ENCODE assay signal across 15 cellular contexts in the genomic region with DNA sequence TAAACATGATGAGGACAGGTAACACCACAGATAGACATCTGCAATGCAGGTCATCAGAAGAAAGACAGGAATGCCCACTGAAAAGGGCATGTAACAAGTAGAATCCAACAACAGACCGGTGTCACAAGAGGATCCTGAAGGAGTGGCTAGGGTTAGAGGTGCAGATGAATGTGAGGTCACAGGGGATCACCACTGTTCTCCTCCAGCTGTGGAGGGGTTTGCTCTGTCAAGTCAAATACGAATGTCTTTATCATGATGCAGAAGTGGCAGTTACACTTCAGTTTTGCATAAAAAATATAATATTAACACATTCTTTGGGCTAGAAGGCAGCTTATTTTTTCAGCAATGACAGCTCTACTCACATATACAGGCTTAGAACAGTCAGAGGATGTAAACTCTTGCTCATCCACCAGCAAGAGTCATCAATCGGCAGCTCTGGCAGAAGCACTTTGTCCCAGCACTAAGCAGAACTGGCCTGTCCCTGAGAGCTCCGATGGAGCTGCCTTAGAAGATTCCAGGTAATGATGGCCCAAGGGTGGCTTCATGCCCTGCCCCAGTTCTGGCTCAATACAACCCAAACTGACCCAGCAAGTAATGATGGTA.
DNase-seq lines count a peak whose midpoint lies in the region; ATAC-seq and TF ChIP-seq lines count a peak whose summit lies in the region.
"Had no signal": no experiment of that assay in that cellular context is flagged by ENCODE, and none has a peak within 500 bp of the region (broad histone marks: within the 10 kb centered on the region; RNA-seq: fewer than 3 reads in every experiment).

No MANE protein-coding gene starts in this region.

- intact Hi-C loops in CD4-positive, alpha-beta T cell (cut with DNase I, micrococcal nuclease) = no loop called here
- intact Hi-C loops in naive thymus-derived CD4-positive, alpha-beta T cell (cut with micrococcal nuclease) = no loop called here
- intact Hi-C loops in upper lobe of right lung (cut with DNase I) = no loop called here
- intact Hi-C loops in esophagus muscularis mucosa (cut with DNase I) = no loop called here

- TF ChIP-seq EP300 in esophagus muscularis mucosa (IDR thresholded peaks at IDR 0.05) = no peak

- CTCF ChIA-PET in CD4-positive, alpha-beta T cell (lab: Charles Lee) = interaction anchor here (1.7 to 1.8 kb wide), 2 partner anchors 24 to 26 kb away, joined by 5 to 7 read pairs; no protein-coding TSS in a partner anchor
- CTCF ChIA-PET in naive thymus-derived CD4-positive, alpha-beta T cell (lab: Charles Lee) = interaction anchor here (0.8 to 1.8 kb wide), 2 partner anchors 10 to 307 kb away, joined by 4 to 6 read pairs; no protein-coding TSS in a partner anchor

- H3K9me3 ChIP-seq in CD4-positive, alpha-beta T cell (ENCODE audit: control insufficient read depth, low read length) = peaks cover 9% of the 10 kb centered on the region
- no peaks in the 10 kb centered on the region for H3K9me3 ChIP-seq in GM23248 (ENCODE audit: low read depth)
- H3K9me3 ChIP-seq in naive thymus-derived CD4-positive, alpha-beta T cell (ENCODE audit: control insufficient read depth in 2 of 3, low read length in 3 of 3) = peaks cover 0 to 9% (median 5%) of the 10 kb centered on the region in 3 experiments
- H3K9me3 ChIP-seq in upper lobe of right lung = no peaks in the 10 kb centered on the region
- peaks cover 0 to 11% (median 9%) of the 10 kb centered on the region in 4 donors for H3K9me3 ChIP-seq in esophagus muscularis mucosa
- H3K9me3 ChIP-seq: thyroid gland had no signal

- H3K27ac ChIP-seq in CD4-positive, alpha-beta T cell (ENCODE audit: low read depth, low read length) = peak overlapping the region; percentile 40
- H3K27ac ChIP-seq in GM23248 = peak overlapping the region; percentile 64
- H3K27ac ChIP-seq in naive thymus-derived CD4-positive, alpha-beta T cell (ENCODE audit: low read depth, low read length) = peak overlapping the region; percentile 58
- no peak overlapping the region for H3K27ac ChIP-seq in upper lobe of right lung
- no peak overlapping the region for H3K27ac ChIP-seq in esophagus muscularis mucosa (replicated peaks in 1 of 4)
- H3K27ac ChIP-seq: thyroid gland had no signal

- POLR2A ChIA-PET in CD4-positive, alpha-beta T cell (lab: Charles Lee) = interaction anchor here (0.7 to 2.1 kb wide), 10 partner anchors 12 to 237 kb away, joined by 3 to 9 read pairs (median 3); no protein-coding TSS in a partner anchor
- POLR2A ChIA-PET in naive thymus-derived CD4-positive, alpha-beta T cell (lab: Charles Lee) = interaction anchor here (0.5 to 1.9 kb wide), 8 partner anchors 9 to 753 kb away, joined by 3 to 7 read pairs (median 3); no protein-coding TSS in a partner anchor

- no peak for TF ChIP-seq CTCF in CD4-positive, alpha-beta T cell (IDR thresholded peaks at IDR 0.05)
- TF ChIP-seq CTCF in upper lobe of right lung (IDR thresholded peaks at IDR 0.05) (no peak), esophagus muscularis mucosa (IDR thresholded peaks at IDR 0.05) (no peak)

- peak overlapping the region; percentile 69 for H3K4me3 Mint-ChIP-seq in CD4-positive, alpha-beta T cell
- no peak overlapping the region for H3K4me3 Mint-ChIP-seq in activated naive CD8-positive, alpha-beta T cell treated with anti-CD3 and anti-CD28 coated beads, Interleukin-2, amount 50 U/mL, for 24 hours
- peak overlapping the region in 8 of 10 donors; percentile 11 to 69 (median 39) for H3K4me3 Mint-ChIP-seq in naive thymus-derived CD4-positive, alpha-beta T cell
- H3K4me3 Mint-ChIP-seq: activated B cell treated with CpG ODN at 0.5 μM for 24 hours, H9 had no signal

- in situ Hi-C loops in GM23248 (cut with MboI) = no loop called here

- H3K27me3 Mint-ChIP-seq in CD4-positive, alpha-beta T cell = no peaks in the 10 kb centered on the region
- H3K27me3 Mint-ChIP-seq in activated naive CD8-positive, alpha-beta T cell treated with anti-CD3 and anti-CD28 coated beads, Interleukin-2, amount 50 U/mL, for 24 hours = no peaks in the 10 kb centered on the region
- no peaks in the 10 kb centered on the region for H3K27me3 Mint-ChIP-seq in naive thymus-derived CD4-positive, alpha-beta T cell
- H3K27me3 Mint-ChIP-seq: activated B cell treated with CpG ODN at 0.5 μM for 24 hours had no signal

- peaks cover 93% of the 10 kb centered on the region for H3K4me1 Mint-ChIP-seq in CD4-positive, alpha-beta T cell (ENCODE audit: low read depth)
- peaks cover 99% of the 10 kb centered on the region for H3K4me1 Mint-ChIP-seq in activated naive CD8-positive, alpha-beta T cell treated with anti-CD3 and anti-CD28 coated beads, Interleukin-2, amount 50 U/mL, for 24 hours
- peaks cover 68 to 94% (median 91%) of the 10 kb centered on the region in 7 donors for H3K4me1 Mint-ChIP-seq in naive thymus-derived CD4-positive, alpha-beta T cell

- H3K9me3 Mint-ChIP-seq in CD4-positive, alpha-beta T cell = peaks cover 11% of the 10 kb centered on the region
- peaks cover 11% of the 10 kb centered on the region for H3K9me3 Mint-ChIP-seq in activated naive CD8-positive, alpha-beta T cell treated with anti-CD3 and anti-CD28 coated beads, Interleukin-2, amount 50 U/mL, for 24 hours
- H3K9me3 Mint-ChIP-seq in naive thymus-derived CD4-positive, alpha-beta T cell = peaks cover 0 to 21% (median 10%) of the 10 kb centered on the region in 11 donors
- H3K9me3 Mint-ChIP-seq: activated B cell treated with CpG ODN at 0.5 μM for 24 hours had no signal

- no peak for ATAC-seq in CD4-positive, alpha-beta T cell (ENCODE audit: poor library complexity)
- ATAC-seq in activated naive CD8-positive, alpha-beta T cell treated with anti-CD3 and anti-CD28 coated beads, Interleukin-2, amount 50 U/mL, for 24 hours = no peak
- ATAC-seq in naive thymus-derived CD4-positive, alpha-beta T cell = no peak
- no peak for ATAC-seq in upper lobe of right lung
- ATAC-seq: Right ventricle myocardium inferior had no signal

- DNase-seq in CD4-positive, alpha-beta T cell = no peak
- DNase-seq in GM23248 = peak; percentile 72
- no peak for DNase-seq in activated naive CD8-positive, alpha-beta T cell treated with anti-CD3 and anti-CD28 coated beads, Interleukin-2, amount 50 U/mL, for 24 hours
- no peak for DNase-seq in naive thymus-derived CD4-positive, alpha-beta T cell
- no peak for DNase-seq in upper lobe of right lung
- DNase-seq in esophagus muscularis mucosa (ENCODE audit: extremely low spot score) = no peak
- no peak for DNase-seq in stimulated activated CD4-positive, alpha-beta T cell treated with anti-CD3 and anti-CD28 coated beads, Interleukin-1b, Interleukin-23, amount 100 ng/mL, for 48 hours
- DNase-seq: activated B cell treated with CpG ODN at 0.5 μM for 24 hours; H9; NCI-H226; occipital lobe; stimulated activated CD4-positive, alpha-beta T cell treated with anti-CD3 and anti-CD28 coated beads, Interleukin-4, amount 100 ng/mL, for 24 hours; T-helper 2 cell; thyroid gland had no signal

- peaks cover 94% of the 10 kb centered on the region for H3K79me2 ChIP-seq in GM23248 (ENCODE audit: insufficient read depth)

- H3K4me1 ChIP-seq in GM23248 (ENCODE audit: insufficient read depth) (peaks cover 24% of the 10 kb centered on the region), upper lobe of right lung (peaks cover 20% of the 10 kb centered on the region), esophagus muscularis mucosa (peaks cover 11 to 36% (median 13%) of the 10 kb centered on the region in 4 donors)
- peaks cover 58 to 81% of the 10 kb centered on the region in 2 donors for H3K4me1 ChIP-seq in naive thymus-derived CD4-positive, alpha-beta T cell (ENCODE audit: control insufficient read depth in 2 of 2, insufficient read depth in 2 of 2, low read length in 2 of 2)

- H3K36me3 ChIP-seq in GM23248 (ENCODE audit: low read depth) (no peaks in the 10 kb centered on the region), upper lobe of right lung (no peaks in the 10 kb centered on the region), esophagus muscularis mucosa (no peaks in the 10 kb centered on the region)
- peaks cover 0 to 20% (median 9%) of the 10 kb centered on the region in 3 experiments for H3K36me3 ChIP-seq in naive thymus-derived CD4-positive, alpha-beta T cell (ENCODE audit: control insufficient read depth in 2 of 3, insufficient read depth in 3 of 3, low read length in 3 of 3)
- H3K36me3 ChIP-seq: thyroid gland had no signal

- WGBS in GM23248 (ENCODE audit: low coverage in 1 of 2, low lambda C conversion rate in 2 of 2, missing lambda C conversion rate in 2 of 2), 2 experiments = 55 to 57% methylated on average over 4 of the region's 4 CpGs
- WGBS in esophagus muscularis mucosa = 89% methylated on average over 4 of the region's 4 CpGs

- peaks cover 97% of the 10 kb centered on the region for H3K36me3 Mint-ChIP-seq in CD4-positive, alpha-beta T cell (ENCODE audit: low read depth)
- H3K36me3 Mint-ChIP-seq in activated naive CD8-positive, alpha-beta T cell treated with anti-CD3 and anti-CD28 coated beads, Interleukin-2, amount 50 U/mL, for 24 hours (ENCODE audit: low read depth) = peaks cover 97% of the 10 kb centered on the region
- peaks cover 20 to 81% (median 68%) of the 10 kb centered on the region in 5 donors for H3K36me3 Mint-ChIP-seq in naive thymus-derived CD4-positive, alpha-beta T cell

- H3K4me3 ChIP-seq in GM23248 (no peak overlapping the region), upper lobe of right lung (no peak overlapping the region), esophagus muscularis mucosa (no peak overlapping the region)
- H3K4me3 ChIP-seq in naive thymus-derived CD4-positive, alpha-beta T cell (ENCODE audit: low read length) = no peak overlapping the region
- H3K4me3 ChIP-seq: thyroid gland had no signal

- H4K20me1 ChIP-seq in GM23248 (ENCODE audit: insufficient read depth) = no peaks in the 10 kb centered on the region; the same call in 1 of the 2 replicates

- no peak overlapping the region for H3K9ac ChIP-seq in GM23248

- H3K27me3 ChIP-seq in CD4-positive, alpha-beta T cell (ENCODE audit: control insufficient read depth, insufficient read depth, low read length) = no peaks in the 10 kb centered on the region
- no peaks in the 10 kb centered on the region for H3K27me3 ChIP-seq in GM23248 (replicated peaks; ENCODE audit: insufficient read depth)
- H3K27me3 ChIP-seq in naive thymus-derived CD4-positive, alpha-beta T cell (ENCODE audit: control insufficient read depth in 2 of 2, insufficient read depth in 2 of 2, low read length in 2 of 2) = no peaks in the 10 kb centered on the region
- no peaks in the 10 kb centered on the region for H3K27me3 ChIP-seq in upper lobe of right lung
- H3K27me3 ChIP-seq in esophagus muscularis mucosa = no peaks in the 10 kb centered on the region
- H3K27me3 ChIP-seq: thyroid gland had no signal

- no peaks in the 10 kb centered on the region for H3K9me2 ChIP-seq in GM23248 (ENCODE audit: insufficient read depth)

- H3K27ac Mint-ChIP-seq in CD4-positive, alpha-beta T cell = peak overlapping the region; percentile 93
- H3K27ac Mint-ChIP-seq in activated naive CD8-positive, alpha-beta T cell treated with anti-CD3 and anti-CD28 coated beads, Interleukin-2, amount 50 U/mL, for 24 hours = peak overlapping the region; percentile 73
- H3K27ac Mint-ChIP-seq in naive thymus-derived CD4-positive, alpha-beta T cell = peak overlapping the region; percentile 34 to 99 (median 91)
- H3K27ac Mint-ChIP-seq: activated B cell treated with CpG ODN at 0.5 μM for 24 hours, H9 had no signal

- peaks cover 21% of the 10 kb centered on the region for H3F3A ChIP-seq in GM23248 (ENCODE audit: insufficient read depth)

- TF ChIP-seq POLR2A in esophagus muscularis mucosa (IDR thresholded peaks at IDR 0.05; ENCODE audit: low read depth) = no peak

- peak overlapping the region; percentile 48 for H3K4me2 ChIP-seq in GM23248 (ENCODE audit: unreplicated experiment)

- no peak overlapping the region for H2AFZ ChIP-seq in GM23248

Comparison
In these comparisons a context has a peak if more than half of its experiments do, and no peak if none do; other contexts are left out.
1. H3K27ac ChIP-seq: peak in CD4-positive, alpha-beta T cell (single experiment), GM23248 (single experiment) and naive thymus-derived CD4-positive, alpha-beta T cell (single experiment); none in upper lobe of right lung (single experiment) and esophagus muscularis mucosa (0 of 4).
2. Peak in every context shown above with its lines, with median percentiles within 50 percentile points of each other: H3K27ac Mint-ChIP-seq.